Comparison of ENCODE assay signal across 10 cellular contexts in the genomic region with DNA sequence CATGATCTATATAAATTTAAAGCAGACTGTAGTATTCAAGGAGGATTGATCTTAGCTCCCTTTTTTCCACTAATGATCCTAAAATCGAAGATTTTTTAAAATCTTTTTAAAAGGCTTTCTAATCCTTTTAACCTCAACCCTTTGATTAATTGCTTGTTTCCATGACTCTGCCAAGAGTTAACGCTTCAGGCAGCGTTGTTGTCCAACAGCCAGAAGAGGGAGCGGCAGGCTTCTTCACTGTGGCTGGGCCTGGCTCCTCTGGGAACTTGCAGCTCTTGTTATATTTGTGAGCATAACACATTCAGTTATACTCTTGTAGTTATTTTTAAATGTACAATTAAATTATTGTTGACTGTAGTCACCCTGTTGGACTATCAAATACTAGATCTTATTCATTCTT. TPM values are rescaled to one million over a fixed set of nuclear protein-coding genes. Genes with fewer than 3 reads are reported as not detected.
DNase-seq lines count a peak whose midpoint lies in the region; ATAC-seq, FAIRE-seq and TF ChIP-seq lines count a peak whose summit lies in the region.
"Had no signal": no experiment of that assay in that cellular context is flagged by ENCODE, and none has a peak within 500 bp of the region (broad histone marks: within the 10 kb centered on the region; RNA-seq: fewer than 3 reads in every experiment).

No MANE protein-coding gene starts in this region.

- H3K4me3 ChIP-seq in gastroesophageal sphincter, result no peak overlapping the region
- H3K4me3 ChIP-seq in parathyroid adenoma (ENCODE audit: low read depth, low read length), result no peak overlapping the region

- ATAC-seq in gastroesophageal sphincter (peak; percentile 85), HG02798 (IDR thresholded peaks at IDR 0.05; ENCODE audit: poor library complexity, unreplicated experiment) (no peak), GM18867 (IDR thresholded peaks at IDR 0.05; ENCODE audit: unreplicated experiment) (no peak)

- 3 to 13% methylated on average over 4 of the region's 4 CpGs for WGBS in gastroesophageal sphincter (ENCODE audit: low coverage in 1 of 2), 2 donors

- peaks cover 3% of the 10 kb centered on the region for H3K79me2 ChIP-seq in parathyroid adenoma

- TF ChIP-seq CTCF in gastroesophageal sphincter (IDR thresholded peaks at IDR 0.05) (peak in 3 of 4 experiments; percentile 55 to 70 (median 60)), parathyroid adenoma (IDR thresholded peaks at IDR 0.05) (peak; percentile 43)

- no peak overlapping the region for H3K9ac ChIP-seq in parathyroid adenoma

- H2AFZ ChIP-seq in parathyroid adenoma, result no peak overlapping the region

- H3K27me3 ChIP-seq in gastroesophageal sphincter (no peaks in the 10 kb centered on the region), parathyroid adenoma (ENCODE audit: control insufficient read depth, insufficient read depth, low read length) (no peaks in the 10 kb centered on the region)

- TF ChIP-seq EP300 in gastroesophageal sphincter (IDR thresholded peaks at IDR 0.05), result no peak

- TF ChIP-seq POLR2A in gastroesophageal sphincter (IDR thresholded peaks at IDR 0.05), result no peak

- DNase-seq in DMS 273 (lab: John Stamatoyannopoulos, UW; ENCODE audit: unreplicated experiment) (peak; percentile 72), DMS 273 treated with DMSO at 0.1 percent for 48 hours (lab: John Stamatoyannopoulos, UW) (no peak)
- no peak for DNase-seq in effector CD4-positive, alpha-beta T cell
- DNase-seq: naive B cell had no signal

- H3K9me3 ChIP-seq in gastroesophageal sphincter (no peaks in the 10 kb centered on the region), parathyroid adenoma (ENCODE audit: control insufficient read depth, low read length) (no peaks in the 10 kb centered on the region)

- H3K27ac ChIP-seq in gastroesophageal sphincter, result peak overlapping the region; percentile 36 to 76 (median 72)
- H3K27ac ChIP-seq in parathyroid adenoma, result no peak overlapping the region

- H3K4me2 ChIP-seq in parathyroid adenoma (ENCODE audit: low read length), result no peak overlapping the region

- peaks cover 3 to 70% (median 9%) of the 10 kb centered on the region in 3 donors for H3K4me1 ChIP-seq in gastroesophageal sphincter
- no peaks in the 10 kb centered on the region for H3K4me1 ChIP-seq in parathyroid adenoma

- H3K36me3 ChIP-seq in gastroesophageal sphincter (peaks cover 0 to 71% of the 10 kb centered on the region in 2 donors), parathyroid adenoma (ENCODE audit: control insufficient read depth, insufficient read depth, low read length) (no peaks in the 10 kb centered on the region)

- FAIRE-seq in TTC549 (lab: Jason Lieb, UNC), result peak; percentile 36
- FAIRE-seq: A204.1 had no signal

RNA-seq across cellular contexts. Expression of gene CRCP, which starts 26.3 kb away (rescaled TPM):
- total RNA-seq in gastroesophageal sphincter, result 10 to 100 TPM; 42.8 to 75.8 (median 59.0) TPM
